10 cellular contexts compared by ENCODE assay signal in the genomic region with DNA sequence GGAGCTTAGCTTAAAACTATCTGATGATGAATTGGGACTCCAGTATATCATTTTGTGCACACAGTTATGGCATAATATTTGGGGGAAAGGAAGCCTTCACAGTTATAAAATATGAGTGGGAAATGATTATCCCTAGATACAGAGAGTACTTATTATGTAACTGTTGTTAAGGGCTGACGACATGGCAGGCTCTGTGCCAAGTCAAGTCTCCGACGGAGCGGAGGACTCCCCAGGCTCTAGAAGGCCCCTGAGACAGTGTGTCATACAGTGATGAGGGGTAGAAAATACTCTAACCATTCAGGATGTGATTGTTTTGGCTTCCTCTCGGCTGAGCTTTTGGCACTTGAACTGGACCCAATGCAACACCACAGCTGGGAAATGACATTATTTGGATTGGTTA.
DNase-seq lines count a peak whose midpoint lies in the region; TF ChIP-seq lines count a peak whose summit lies in the region.
"Had no signal": no experiment of that assay in that cellular context is flagged by ENCODE, and none has a peak within 500 bp of the region (broad histone marks: within the 10 kb centered on the region; RNA-seq: fewer than 3 reads in every experiment).

No MANE protein-coding gene starts in this region.

- no peaks in the 10 kb centered on the region for H3K9me3 Mint-ChIP-seq in mesothelial cell of epicardium
- H3K9me3 Mint-ChIP-seq in endothelial cell (ENCODE audit: unreplicated experiment): no peaks in the 10 kb centered on the region

- peak; percentile 87 for DNase-seq in AG09309 (ENCODE audit: low read depth)
- DNase-seq in NCI-H2029 treated with DMSO at 0.1 percent for 48 hours (lab: John Stamatoyannopoulos, UW): peak; percentile 82
- DNase-seq in dermis blood vessel endothelial cell: peak; percentile 50
- DNase-seq in mesothelial cell of epicardium (ENCODE audit: low spot score in 2 of 2, unreplicated experiment in 2 of 2): peak; percentile 34 to 59
- DNase-seq in mesenteric fat pad (ENCODE audit: low spot score): no peak
- no peak for DNase-seq in stimulated activated CD4-positive, alpha-beta T cell treated with anti-CD3 and anti-CD28 coated beads, Interleukin-4, amount 100 ng/mL, for 4 hours
- DNase-seq in endothelial cell (ENCODE audit: low spot score): no peak
- DNase-seq in activated T-cell treated with anti-CD3 and anti-CD28 coated beads, Interleukin-2, amount 50 U/mL, for 1 hour: no peak
- DNase-seq: stimulated activated CD4-positive, alpha-beta T cell treated with anti-CD3 and anti-CD28 coated beads, Interleukin-15, amount 100 ng/mL, for 24 hours had no signal

- H3K27me3 Mint-ChIP-seq in mesothelial cell of epicardium (ENCODE audit: low read depth) (no peaks in the 10 kb centered on the region), endothelial cell (ENCODE audit: unreplicated experiment) (no peaks in the 10 kb centered on the region)
- H3K27me3 Mint-ChIP-seq: central memory CD8-positive, alpha-beta T cell had no signal

- H3K36me3 Mint-ChIP-seq in mesothelial cell of epicardium (peaks cover 2% of the 10 kb centered on the region), endothelial cell (ENCODE audit: low read depth, unreplicated experiment) (no peaks in the 10 kb centered on the region)

- H3K4me3 Mint-ChIP-seq in mesothelial cell of epicardium (no peak overlapping the region), endothelial cell (ENCODE audit: unreplicated experiment) (no peak overlapping the region)
- H3K4me3 Mint-ChIP-seq: central memory CD8-positive, alpha-beta T cell had no signal

- H3K27ac Mint-ChIP-seq in mesothelial cell of epicardium: peak overlapping the region; percentile 73
- H3K27ac Mint-ChIP-seq in endothelial cell (ENCODE audit: unreplicated experiment): no peak overlapping the region

- TF ChIP-seq CTCF in AG09309 (IDR thresholded peaks at IDR 0.05; ENCODE audit: control insufficient read depth, insufficient read depth, low read depth, low read length, missing control alignments) (no peak), mesothelial cell of epicardium (IDR thresholded peaks at IDR 0.05; ENCODE audit: unreplicated experiment) (no peak), endothelial cell (IDR thresholded peaks at IDR 0.05; ENCODE audit: unreplicated experiment) (no peak)

- H3K4me1 Mint-ChIP-seq in mesothelial cell of epicardium: peaks cover 36% of the 10 kb centered on the region
- no peaks in the 10 kb centered on the region for H3K4me1 Mint-ChIP-seq in endothelial cell (ENCODE audit: unreplicated experiment)
- H3K4me1 Mint-ChIP-seq: central memory CD8-positive, alpha-beta T cell had no signal

- no peak overlapping the region for H3K4me3 ChIP-seq in AG09309 (ENCODE audit: control insufficient read depth, low read depth, low read length)

Comparison
In these comparisons a context has a peak if more than half of its experiments do, and no peak if none do; other contexts are left out.
1. DNase-seq: peak in AG09309 (single experiment), NCI-H2029 treated with DMSO at 0.1 percent for 48 hours (single experiment), dermis blood vessel endothelial cell (single experiment) and mesothelial cell of epicardium (2 of 2); none in mesenteric fat pad (single experiment), stimulated activated CD4-positive, alpha-beta T cell treated with anti-CD3 and anti-CD28 coated beads, Interleukin-4, amount 100 ng/mL, for 4 hours (0 of 2), endothelial cell (single experiment) and activated T-cell treated with anti-CD3 and anti-CD28 coated beads, Interleukin-2, amount 50 U/mL, for 1 hour (single experiment).